8 cellular contexts compared by ENCODE assay signal in genomic region chr11:65558785-65559509, GRCh38. TPM values are rescaled to one million over a fixed set of nuclear protein-coding genes. Genes with fewer than 3 reads are reported as not detected.
DNase-seq lines count a peak whose midpoint lies in the region; ATAC-seq and TF ChIP-seq lines count a peak whose summit lies in the region.

No MANE protein-coding gene starts in this region.

- peak overlapping the region; percentile 93 for H3K18ac ChIP-seq in neuronal stem cell (ENCODE audit: low read length)

- H2AK5ac ChIP-seq in neuronal stem cell (ENCODE audit: low read depth, low read length): peak overlapping the region; percentile 91

- peak overlapping the region; percentile 20 for H4K91ac ChIP-seq in neuronal stem cell (ENCODE audit: low read depth, low read length, poor library complexity)

- peak overlapping the region; percentile 88 for H2BK120ac ChIP-seq in neuronal stem cell (ENCODE audit: low read depth, low read length)

- POLR2A ChIA-PET in CD8-positive, alpha-beta memory T cell (lab: Charles Lee): interaction anchor here (0.6 to 1.2 kb wide), 4 partner anchors 11 to 15 kb away, joined by 3 to 4 read pairs (median 3); partner anchors contain the start of genes FAM89B and ZNRD2
- POLR2A ChIA-PET in GM10248 (lab: Yijun Ruan, JAX): no interaction called here

- H2BK12ac ChIP-seq in neuronal stem cell (ENCODE audit: low read length): no peak overlapping the region

- TF ChIP-seq CTCF in esophagus squamous epithelium (IDR thresholded peaks at IDR 0.05) (no peak), GM10248 (IDR thresholded peaks at IDR 0.05; ENCODE audit: control extremely low read depth, extremely low read depth, low read depth, missing control alignments) (no peak)

- H3K14ac ChIP-seq in neuronal stem cell (ENCODE audit: low read length): peak overlapping the region; percentile 33

- no peaks in the 10 kb centered on the region for H3K27me3 ChIP-seq in CD8-positive, alpha-beta memory T cell (ENCODE audit: insufficient read depth, low read length, poor library complexity, severe bottlenecking)
- H3K27me3 ChIP-seq in esophagus squamous epithelium (no peaks in the 10 kb centered on the region), neuronal stem cell (ENCODE audit: control insufficient read depth in 3 of 3, insufficient read depth in 3 of 3, low read depth in 1 of 3, low read length in 3 of 3) (peaks cover 0 to 9% (median 0%) of the 10 kb centered on the region in 3 experiments)

- H3K9ac ChIP-seq in SK-N-MC (ENCODE audit: insufficient read length): peak overlapping the region; percentile 84
- peak overlapping the region; percentile 71 for H3K9ac ChIP-seq in neuronal stem cell (ENCODE audit: low read depth, low read length, poor library complexity)

- peaks cover 60% of the 10 kb centered on the region for H3K4me1 ChIP-seq in CD8-positive, alpha-beta memory T cell (ENCODE audit: insufficient read depth, low read length)
- peaks cover 57 to 73% (median 59%) of the 10 kb centered on the region in 3 donors for H3K4me1 ChIP-seq in esophagus squamous epithelium
- H3K4me1 ChIP-seq in neuronal stem cell (ENCODE audit: control insufficient read depth in 2 of 2, insufficient read depth in 1 of 2, low read depth in 1 of 2, low read length in 2 of 2): peaks cover 36 to 45% of the 10 kb centered on the region in 2 donors

- CTCF ChIA-PET in CD8-positive, alpha-beta memory T cell (lab: Charles Lee): interaction anchor here (0.8 to 4.6 kb wide), 5 partner anchors 12 to 35 kb away, joined by 3 to 36 read pairs (median 4); partner anchors contain the start of gene ZNRD2
- CTCF ChIA-PET in GM10248 (lab: Yijun Ruan, JAX): interaction anchor here (3.9 to 9.4 kb wide), 2 partner anchors 12 to 17 kb away, joined by 24 to 86 read pairs; partner anchors contain the start of gene ZNRD2

- peak overlapping the region; percentile 55 to 89 (median 61) for H3K4me3 Mint-ChIP-seq in CD8-positive, alpha-beta memory T cell

- peak overlapping the region; percentile 54 for H3K27ac ChIP-seq in CD8-positive, alpha-beta memory T cell (ENCODE audit: low read depth, low read length)
- H3K27ac ChIP-seq in SK-N-MC (peak overlapping the region; percentile 80), esophagus squamous epithelium (peak overlapping the region; percentile 78 to 95 (median 92)), neuronal stem cell (replicated peaks; ENCODE audit: low read length) (no peak overlapping the region)

- peak overlapping the region; percentile 19 to 95 (median 74) for H3K27ac Mint-ChIP-seq in CD8-positive, alpha-beta memory T cell

- intact Hi-C loops in esophagus squamous epithelium (cut with DNase I): no loop called here

- H2BK15ac ChIP-seq in neuronal stem cell (ENCODE audit: low read length): peak overlapping the region; percentile 70

- peaks cover 0 to 3% of the 10 kb centered on the region in 2 donors for H3K27me3 Mint-ChIP-seq in CD8-positive, alpha-beta memory T cell

- peaks cover 37 to 65% (median 43%) of the 10 kb centered on the region in 3 donors for H3K4me1 Mint-ChIP-seq in CD8-positive, alpha-beta memory T cell

- no peak overlapping the region for H4K8ac ChIP-seq in neuronal stem cell (ENCODE audit: low read depth, low read length)

- DNase-seq in CD8-positive, alpha-beta memory T cell: no peak
- DNase-seq in SK-N-MC (ENCODE audit: low read depth, low spot score) (no peak), esophagus squamous epithelium (lab: John Stamatoyannopoulos, UW) (no peak), neuronal stem cell (ENCODE audit: low spot score) (no peak), GM10248 (ENCODE audit: extremely low spot score) (no peak)
- no peak for DNase-seq in effector CD4-positive, alpha-beta T cell

- H3K4ac ChIP-seq in neuronal stem cell (ENCODE audit: low read length): peak overlapping the region; percentile 20

- H3K4me2 ChIP-seq in neuronal stem cell (ENCODE audit: insufficient read depth, low read length, poor library complexity, severe bottlenecking): peak overlapping the region; percentile 54

- no peaks in the 10 kb centered on the region for H3K9me3 ChIP-seq in CD8-positive, alpha-beta memory T cell (ENCODE audit: low read length)
- H3K9me3 ChIP-seq in SK-N-MC (ENCODE audit: low read depth, low read length): no peaks in the 10 kb centered on the region
- H3K9me3 ChIP-seq in esophagus squamous epithelium: no peaks in the 10 kb centered on the region
- H3K9me3 ChIP-seq in neuronal stem cell (replicated peaks in 1 of 2; ENCODE audit: control insufficient read depth in 2 of 2, insufficient read depth in 1 of 2, low read depth in 1 of 2, low read length in 2 of 2): no peaks in the 10 kb centered on the region

- H3K79me1 ChIP-seq in neuronal stem cell (ENCODE audit: low read depth, low read length): no peaks in the 10 kb centered on the region

- H2AFZ ChIP-seq in neuronal stem cell (ENCODE audit: low read length): peak overlapping the region; percentile 83

- peak overlapping the region; percentile 6 for H3K23ac ChIP-seq in neuronal stem cell (ENCODE audit: low read depth, low read length, poor library complexity)

- 60 to 66% methylated on average over 4 to 8 of the region's 21 CpGs for WGBS in esophagus squamous epithelium, 2 donors
- no CpG with 5 or more reads among the region's 21 CpGs for WGBS in neuronal stem cell (ENCODE audit: extremely low coverage in 2 of 2, insufficient read length in 2 of 2, insufficient replicate concordance in 1 of 2), 2 donors

- H2BK5ac ChIP-seq in neuronal stem cell (ENCODE audit: low read length): peak overlapping the region; percentile 89

- H3K4me3 ChIP-seq in CD8-positive, alpha-beta memory T cell (ENCODE audit: low read length): peak overlapping the region; percentile 47
- H3K4me3 ChIP-seq in SK-N-MC (peak overlapping the region; percentile 89), esophagus squamous epithelium (peak overlapping the region; percentile 46 to 83 (median 63)), neuronal stem cell (ENCODE audit: low read length in 2 of 2) (peak overlapping the region; percentile 64 to 66)

- no peak for ATAC-seq in HG03521 (IDR thresholded peaks at IDR 0.05; ENCODE audit: unreplicated experiment)
- ATAC-seq in HG02588 (IDR thresholded peaks at IDR 0.05; ENCODE audit: unreplicated experiment): no peak

- H3K36me3 ChIP-seq in CD8-positive, alpha-beta memory T cell (ENCODE audit: insufficient read depth, low read length): no peaks in the 10 kb centered on the region
- no peaks in the 10 kb centered on the region for H3K36me3 ChIP-seq in SK-N-MC (ENCODE audit: insufficient read depth, low read length)
- peaks cover 0 to 3% (median 0%) of the 10 kb centered on the region in 3 donors for H3K36me3 ChIP-seq in esophagus squamous epithelium
- H3K36me3 ChIP-seq in neuronal stem cell (replicated peaks in 1 of 2; ENCODE audit: control insufficient read depth in 2 of 2, insufficient read depth in 2 of 2, low read length in 2 of 2): no peaks in the 10 kb centered on the region

- TF ChIP-seq POLR2A in esophagus squamous epithelium (IDR thresholded peaks at IDR 0.05): no peak

- peaks cover 0 to 1% (median 0%) of the 10 kb centered on the region in 3 donors for H3K36me3 Mint-ChIP-seq in CD8-positive, alpha-beta memory T cell

- H3K9me3 Mint-ChIP-seq in CD8-positive, alpha-beta memory T cell: no peaks in the 10 kb centered on the region

RNA-seq across cellular contexts. Expression of gene LTBP3, which starts 0.8 kb away (rescaled TPM):
- 10 to 100 TPM; 33.2 to 35.4 TPM for total RNA-seq in CD8-positive, alpha-beta memory T cell
- polyA plus RNA-seq in CD8-positive, alpha-beta memory T cell: 17.9 TPM
- 10 to 100 TPM; 28.1 to 87.5 (median 54.0) TPM for total RNA-seq in esophagus squamous epithelium
- 8.7 TPM for polyA plus RNA-seq in neuronal stem cell (2013, experiment 1 of 2)
- polyA plus RNA-seq in neuronal stem cell (2013, experiment 2 of 2): 8.6 TPM

RNA-seq across cellular contexts. Expression of gene ZNRD2, which starts 11.3 kb away (rescaled TPM):
- 10 to 100 TPM; 69.6 to 77.9 TPM for total RNA-seq in CD8-positive, alpha-beta memory T cell
- 81.4 TPM for polyA plus RNA-seq in CD8-positive, alpha-beta memory T cell
- total RNA-seq in esophagus squamous epithelium: 10 to 100 TPM; 33.2 to 48.0 (median 40.0) TPM
- polyA plus RNA-seq in neuronal stem cell (2013, experiment 1 of 2): 53.3 TPM
- polyA plus RNA-seq in neuronal stem cell (2013, experiment 2 of 2): 50.3 TPM

RNA-seq across cellular contexts. Expression of gene FAM89B, which starts 13.4 kb away (rescaled TPM):
- 10 to 100 TPM; 30.8 to 34.1 TPM for total RNA-seq in CD8-positive, alpha-beta memory T cell
- polyA plus RNA-seq in CD8-positive, alpha-beta memory T cell: 138 TPM
- total RNA-seq in esophagus squamous epithelium: 10 to 100 TPM; 12.0 to 44.1 (median 23.9) TPM
- polyA plus RNA-seq in neuronal stem cell (2013, experiment 1 of 2): 50.9 TPM
- 50.0 TPM for polyA plus RNA-seq in neuronal stem cell (2013, experiment 2 of 2)

RNA-seq across cellular contexts. Expression of gene EHBP1L1, which starts 16.9 kb away (rescaled TPM):
- 100 to 1,000 TPM in 1 of 2 experiments, 10 to 100 TPM in 1; 97.3 to 100 TPM for total RNA-seq in CD8-positive, alpha-beta memory T cell
- 25.1 TPM for polyA plus RNA-seq in CD8-positive, alpha-beta memory T cell
- total RNA-seq in esophagus squamous epithelium: 100 to 1,000 TPM in 1 of 4 donors, 10 to 100 TPM in 3; 46.5 to 101 (median 87.4) TPM
- polyA plus RNA-seq in neuronal stem cell (2013, experiment 1 of 2): 7.3 TPM
- 6.4 TPM for polyA plus RNA-seq in neuronal stem cell (2013, experiment 2 of 2)

RNA-seq across cellular contexts. Expression of gene SCYL1, which starts 34.1 kb away (rescaled TPM):
- total RNA-seq in CD8-positive, alpha-beta memory T cell: 10 to 100 TPM; 85.1 to 88.5 TPM
- 42.1 TPM for polyA plus RNA-seq in CD8-positive, alpha-beta memory T cell
- 10 to 100 TPM; 40.6 to 63.3 (median 52.6) TPM for total RNA-seq in esophagus squamous epithelium
- polyA plus RNA-seq in neuronal stem cell (2013, experiment 1 of 2): 43.8 TPM
- 47.1 TPM for polyA plus RNA-seq in neuronal stem cell (2013, experiment 2 of 2)
